Comparison of ENCODE assay signal across 15 cellular contexts in genomic region chr15:31302029-31302657, GRCh38. TPM values are rescaled to one million over a fixed set of nuclear protein-coding genes. Genes with fewer than 3 reads are reported as not detected.
DNase-seq lines count a peak whose midpoint lies in the region; ATAC-seq and TF ChIP-seq lines count a peak whose summit lies in the region.
"Had no signal": no experiment of that assay in that cellular context is flagged by ENCODE, and none has a peak within 500 bp of the region (broad histone marks: within the 10 kb centered on the region; RNA-seq: fewer than 3 reads in every experiment).

No MANE protein-coding gene starts in this region.

- no peak overlapping the region for H3K4me3 Mint-ChIP-seq in CD4-positive, CD25-positive, alpha-beta regulatory T cell
- H3K4me3 Mint-ChIP-seq in GM23338, result no peak overlapping the region
- H3K4me3 Mint-ChIP-seq: CD4-positive, alpha-beta T cell had no signal

- H3K27ac Mint-ChIP-seq in CD4-positive, CD25-positive, alpha-beta regulatory T cell, result peak overlapping the region in 2 of 3 donors; percentile 50 to 87
- H3K27ac Mint-ChIP-seq in GM23338, result no peak overlapping the region

- no peak overlapping the region for H3K9ac ChIP-seq in neuronal stem cell (ENCODE audit: low read depth, low read length, poor library complexity)
- H3K9ac ChIP-seq: KMS-11 had no signal

- H3K79me1 ChIP-seq in neuronal stem cell (ENCODE audit: low read depth, low read length), result no peaks in the 10 kb centered on the region

- no peak overlapping the region for H3K4ac ChIP-seq in neuronal stem cell (ENCODE audit: low read length)

- H3F3A ChIP-seq in GM23338 (replicated peaks; ENCODE audit: low read depth), result peaks cover 7% of the 10 kb centered on the region

- H3K4me1 ChIP-seq in CD4-positive, CD25-positive, alpha-beta regulatory T cell (ENCODE audit: control insufficient read depth, insufficient read depth, low read length, poor library complexity, severe bottlenecking), result peaks cover 12% of the 10 kb centered on the region
- peaks cover 40% of the 10 kb centered on the region for H3K4me1 ChIP-seq in GM23338 (ENCODE audit: insufficient read depth)
- peaks cover 40 to 42% of the 10 kb centered on the region in 2 donors for H3K4me1 ChIP-seq in neuronal stem cell (ENCODE audit: control insufficient read depth in 2 of 2, insufficient read depth in 1 of 2, low read depth in 1 of 2, low read length in 2 of 2)

- no peaks in the 10 kb centered on the region for H3K9me3 Mint-ChIP-seq in CD4-positive, CD25-positive, alpha-beta regulatory T cell
- no peaks in the 10 kb centered on the region for H3K9me3 Mint-ChIP-seq in GM23338
- H3K9me3 Mint-ChIP-seq: CD4-positive, alpha-beta T cell; naive thymus-derived CD8-positive, alpha-beta T cell had no signal

- peaks cover 0 to 31% (median 18%) of the 10 kb centered on the region in 4 donors for H3K4me1 Mint-ChIP-seq in CD4-positive, CD25-positive, alpha-beta regulatory T cell
- peaks cover 40% of the 10 kb centered on the region for H3K4me1 Mint-ChIP-seq in GM23338

- peak overlapping the region; percentile 91; the same call in 1 of the 2 replicates for H2AFZ ChIP-seq in GM23338
- H2AFZ ChIP-seq in neuronal stem cell (ENCODE audit: low read length), result no peak overlapping the region

- no peaks in the 10 kb centered on the region for H3K27me3 ChIP-seq in CD4-positive, CD25-positive, alpha-beta regulatory T cell (ENCODE audit: control insufficient read depth, insufficient read depth, low read length)
- no peaks in the 10 kb centered on the region for H3K27me3 ChIP-seq in GM23338 (ENCODE audit: insufficient read depth)
- H3K27me3 ChIP-seq in neuronal stem cell (ENCODE audit: control insufficient read depth in 3 of 3, insufficient read depth in 3 of 3, low read depth in 1 of 3, low read length in 3 of 3), result peaks cover 0 to 14% (median 0%) of the 10 kb centered on the region in 3 experiments
- H3K27me3 ChIP-seq: right lobe of liver had no signal

- H2BK5ac ChIP-seq in neuronal stem cell (ENCODE audit: low read length), result no peak overlapping the region

- peak overlapping the region; percentile 46 for H2BK15ac ChIP-seq in neuronal stem cell (ENCODE audit: low read length)

- H3K9me2 ChIP-seq in GM23338 (ENCODE audit: insufficient read depth), result no peaks in the 10 kb centered on the region

- H3K4me3 ChIP-seq in CD4-positive, CD25-positive, alpha-beta regulatory T cell (ENCODE audit: low read depth, low read length), result no peak overlapping the region
- no peak overlapping the region for H3K4me3 ChIP-seq in GM23338
- H3K4me3 ChIP-seq in neuronal stem cell (ENCODE audit: low read length in 2 of 2), result no peak overlapping the region
- H3K4me3 ChIP-seq: heart left ventricle, right lobe of liver had no signal

- no peak for TF ChIP-seq CTCF in GM23338 (conservative IDR thresholded peaks at IDR 0.05; ENCODE audit: low read depth in 2 of 2)

- no peak overlapping the region for H3K27ac ChIP-seq in CD4-positive, CD25-positive, alpha-beta regulatory T cell (ENCODE audit: insufficient read depth, low read length, poor library complexity, severe bottlenecking)
- H3K27ac ChIP-seq in GM23338 (ENCODE audit: low read depth) (no peak overlapping the region), neuronal stem cell (replicated peaks; ENCODE audit: low read length) (no peak overlapping the region)
- H3K27ac ChIP-seq: KMS-11, right lobe of liver had no signal

- H3K18ac ChIP-seq in neuronal stem cell (ENCODE audit: low read length), result peak overlapping the region; percentile 72

- H2BK12ac ChIP-seq in neuronal stem cell (ENCODE audit: low read length), result peak overlapping the region; percentile 87

- no peak overlapping the region for H3K4me2 ChIP-seq in GM23338
- H3K4me2 ChIP-seq in neuronal stem cell (ENCODE audit: insufficient read depth, low read length, poor library complexity, severe bottlenecking), result no peak overlapping the region
- H3K4me2 ChIP-seq: KMS-11 had no signal

- H2BK120ac ChIP-seq in neuronal stem cell (ENCODE audit: low read depth, low read length), result no peak overlapping the region

- H3K23ac ChIP-seq in neuronal stem cell (ENCODE audit: low read depth, low read length, poor library complexity), result no peak overlapping the region

- H3K27me3 Mint-ChIP-seq in CD4-positive, CD25-positive, alpha-beta regulatory T cell, result peaks cover 4% of the 10 kb centered on the region
- peaks cover 19% of the 10 kb centered on the region for H3K27me3 Mint-ChIP-seq in GM23338 (ENCODE audit: insufficient read depth, low read depth, poor library complexity)
- H3K27me3 Mint-ChIP-seq: naive thymus-derived CD8-positive, alpha-beta T cell had no signal

- no peak for DNase-seq in CD4-positive, CD25-positive, alpha-beta regulatory T cell
- DNase-seq in GM23338 (ENCODE audit: low spot score), result no peak
- DNase-seq in cerebellum (ENCODE audit: low spot score), result peak; percentile 63
- no peak for DNase-seq in neuronal stem cell (ENCODE audit: low spot score)
- DNase-seq in NCI-H187 (lab: John Stamatoyannopoulos, UW), result no peak
- DNase-seq in HT-29 (ENCODE audit: low spot score), result no peak
- DNase-seq: CD4-positive, alpha-beta T cell; naive thymus-derived CD8-positive, alpha-beta T cell; NCI-H1694 treated with DMSO at 0.1 percent for 48 hours; NCI-H748 treated with DMSO at 0.1 percent for 48 hours; right lobe of liver; stimulated activated CD4-positive, alpha-beta T cell treated with anti-CD3 and anti-CD28 coated beads, Interleukin-4, amount 100 ng/mL, for 1 hour had no signal

- H3K79me2 ChIP-seq in GM23338 (replicated peaks; ENCODE audit: insufficient read depth), result no peaks in the 10 kb centered on the region

- peak overlapping the region; percentile 30 for H2AK5ac ChIP-seq in neuronal stem cell (ENCODE audit: low read depth, low read length)

- no peak overlapping the region for H4K91ac ChIP-seq in neuronal stem cell (ENCODE audit: low read depth, low read length, poor library complexity)

- H3K36me3 ChIP-seq in CD4-positive, CD25-positive, alpha-beta regulatory T cell (ENCODE audit: control insufficient read depth, insufficient read depth, low read length), result no peaks in the 10 kb centered on the region
- no peaks in the 10 kb centered on the region for H3K36me3 ChIP-seq in GM23338 (ENCODE audit: insufficient read depth)
- no peaks in the 10 kb centered on the region for H3K36me3 ChIP-seq in neuronal stem cell (replicated peaks in 1 of 2; ENCODE audit: control insufficient read depth in 2 of 2, insufficient read depth in 2 of 2, low read length in 2 of 2)
- H3K36me3 ChIP-seq: heart left ventricle, right lobe of liver had no signal

- ATAC-seq in CD4-positive, CD25-positive, alpha-beta regulatory T cell (ENCODE audit: low read depth in 2 of 2), result no peak
- ATAC-seq in GM23338 (no peak), GM21619 (IDR thresholded peaks at IDR 0.05; ENCODE audit: unreplicated experiment) (no peak)
- ATAC-seq: right lobe of liver had no signal

- no peaks in the 10 kb centered on the region for H4K20me1 ChIP-seq in GM23338 (replicated peaks; ENCODE audit: insufficient read depth)

- H4K8ac ChIP-seq in neuronal stem cell (ENCODE audit: low read depth, low read length), result no peak overlapping the region

- no peak overlapping the region for H3K14ac ChIP-seq in neuronal stem cell (ENCODE audit: low read length)

- no peaks in the 10 kb centered on the region for H3K9me3 ChIP-seq in CD4-positive, CD25-positive, alpha-beta regulatory T cell (ENCODE audit: control insufficient read depth in 2 of 2, low read length in 2 of 2)
- no peaks in the 10 kb centered on the region for H3K9me3 ChIP-seq in neuronal stem cell (replicated peaks in 1 of 2; ENCODE audit: control insufficient read depth in 2 of 2, insufficient read depth in 1 of 2, low read depth in 1 of 2, low read length in 2 of 2)
- H3K9me3 ChIP-seq: heart left ventricle, right lobe of liver had no signal

- no peaks in the 10 kb centered on the region for H3K36me3 Mint-ChIP-seq in CD4-positive, CD25-positive, alpha-beta regulatory T cell
- no peaks in the 10 kb centered on the region; the same call in 2 of the 3 replicates for H3K36me3 Mint-ChIP-seq in GM23338 (ENCODE audit: low read depth)
- H3K36me3 Mint-ChIP-seq: naive thymus-derived CD8-positive, alpha-beta T cell had no signal

- WGBS in neuronal stem cell (ENCODE audit: extremely low coverage in 2 of 2, insufficient read length in 2 of 2, insufficient replicate concordance in 1 of 2), 2 donors, result no CpG with 5 or more reads among the region's 13 CpGs

TF ChIP-seq in GM23338, 12 proteins besides CTCF, POLR2A, EP300 and RAD21 (continues in another document):
- TF ChIP-seq ZNF331 (CRISPR knock-in tag; IDR thresholded peaks at IDR 0.05; ENCODE audit: low read depth) (no peak), POLR2AphosphoS5 (IDR thresholded peaks at IDR 0.05; ENCODE audit: low read depth) (no peak), ETS1 (IDR thresholded peaks at IDR 0.05) (no peak), NANOG (IDR thresholded peaks at IDR 0.05; ENCODE audit: borderline replicate concordance) (no peak), STAT1 (IDR thresholded peaks at IDR 0.05; ENCODE audit: unreplicated experiment) (no peak), CREB1 (CRISPR knock-in tag; IDR thresholded peaks at IDR 0.05; ENCODE audit: low read depth) (no peak)

RNA-seq across cellular contexts. Expression of gene KLF13, which starts 24.5 kb away (rescaled TPM):
- 227 TPM for total RNA-seq in CD4-positive, CD25-positive, alpha-beta regulatory T cell
- polyA plus RNA-seq in CD4-positive, CD25-positive, alpha-beta regulatory T cell, result 10 to 100 TPM; 36.3 to 52.1 (median 47.7) TPM
- total RNA-seq in GM23338 (2014; rRNA removed; shearing (Covaris generic)), result 21.5 and 23.5 TPM in 2 replicates
- polyA plus RNA-seq in GM23338 (2016; fragmentation: Nextera tagmentation; extraction: Ambion mirVana), result 28.6 and 35.7 TPM in 2 replicates
- total RNA-seq in cerebellum, result 28.9 TPM
- 42.9 TPM for polyA plus RNA-seq in neuronal stem cell (2013, experiment 1 of 2)
- polyA plus RNA-seq in neuronal stem cell (2013, experiment 2 of 2), result 42.1 TPM
- total RNA-seq in HT-29 (2014; rRNA removed; shearing (Covaris generic)), result 52.2 and 52.7 TPM in 2 replicates
